ENCODE assay signal across 15 cellular contexts in genomic region chr4:144304025-144304424, GRCh38.
DNase-seq lines count a peak whose midpoint lies in the region; ATAC-seq and TF ChIP-seq lines count a peak whose summit lies in the region.
"Had no signal": no experiment of that assay in that cellular context is flagged by ENCODE, and none has a peak within 500 bp of the region (broad histone marks: within the 10 kb centered on the region; RNA-seq: fewer than 3 reads in every experiment).

No MANE protein-coding gene starts in this region.

- no peak for TF ChIP-seq RAD21 in SK-N-SH (IDR thresholded peaks at IDR 0.05; ENCODE audit: low read length)

- no peak for TF ChIP-seq EP300 in SK-N-SH (IDR thresholded peaks at IDR 0.05; ENCODE audit: borderline replicate concordance in 1 of 2, low read depth in 1 of 2, low read length in 1 of 2)

- H2AFZ ChIP-seq in SK-N-SH (ENCODE audit: low read depth) = peak overlapping the region; percentile 12; the same call in 1 of the 2 replicates

- H3K79me2 ChIP-seq in SK-N-SH (ENCODE audit: insufficient read depth) = no peaks in the 10 kb centered on the region

- no peak for TF ChIP-seq CTCF in SK-N-SH (IDR thresholded peaks at IDR 0.05)

- DNase-seq in SK-N-SH = no peak
- DNase-seq in NCI-H187 treated with DMSO at 0.1 percent for 48 hours (lab: John Stamatoyannopoulos, UW) = peak; percentile 28
- peak; percentile 75 to 94 for DNase-seq in SJCRH30
- DNase-seq in NCI-H82 (lab: John Stamatoyannopoulos, UW) = no peak
- DNase-seq: C1 segment of cervical spinal cord; Calu3; CD4-positive, alpha-beta memory T cell; COR-L47; DMS53; DMS79 treated with DMSO at 0.1 percent for 48 hours; GF-D8; H7; HCEC 1CT had no signal

- H3K36me3 ChIP-seq in SK-N-SH (replicated peaks in 1 of 2; ENCODE audit: control insufficient read depth in 1 of 2, insufficient read depth in 2 of 2, low read length in 1 of 2) = no peaks in the 10 kb centered on the region
- no peaks in the 10 kb centered on the region for H3K36me3 ChIP-seq in SJCRH30

- H4K20me1 ChIP-seq in SK-N-SH (ENCODE audit: insufficient read depth) = no peaks in the 10 kb centered on the region

- POLR2A ChIA-PET in SK-N-SH (lab: Yijun Ruan, JAX) = no interaction called here

- no peaks in the 10 kb centered on the region for H3K27me3 ChIP-seq in SK-N-SH (ENCODE audit: insufficient read depth)
- H3K27me3 ChIP-seq in SJCRH30 = no peaks in the 10 kb centered on the region

- H3K9me3 ChIP-seq in SK-N-SH (no peaks in the 10 kb centered on the region), SJCRH30 (replicated peaks) (0 out of 2 replicates have a peak, but pooled peaks cover 4% of the 10 kb centered on the region)

- peak overlapping the region; percentile 34; the same call in 1 of the 2 replicates for H3K4me2 ChIP-seq in SK-N-SH

- H3K4me3 ChIP-seq in SK-N-SH (ENCODE audit: low read depth in 2 of 2, low read length in 1 of 2) (no peak overlapping the region), SJCRH30 (no peak overlapping the region)

- H3K9ac ChIP-seq in SK-N-SH = no peak overlapping the region

- CTCF ChIA-PET in SK-N-SH (lab: Yijun Ruan, JAX) = interaction anchor here (0.6 to 1.4 kb wide), 2 partner anchors 11 to 308 kb away, joined by 3 to 4 read pairs; no protein-coding TSS in a partner anchor

- no peaks in the 10 kb centered on the region for H3K9me2 ChIP-seq in SK-N-SH

- H3K27ac ChIP-seq in SK-N-SH (ENCODE audit: low read depth in 2 of 2, low read length in 1 of 2) (no peak overlapping the region; a peak in 1 of 4 replicates), SJCRH30 (peak overlapping the region; percentile 95)

- H3F3A ChIP-seq in SK-N-SH (replicated peaks; ENCODE audit: insufficient read depth) = no peaks in the 10 kb centered on the region

- no peak for ATAC-seq in SK-N-SH treated with all-trans-retinoic acid at 6 μM for 48 hours
- no peak for ATAC-seq in HG02623 (IDR thresholded peaks at IDR 0.05; ENCODE audit: unreplicated experiment)

- H3K4me1 ChIP-seq in SK-N-SH (ENCODE audit: control insufficient read depth in 1 of 2, insufficient read depth in 2 of 2, low read depth in 1 of 2, low read length in 1 of 2) = no peaks in the 10 kb centered on the region
- peaks cover 71% of the 10 kb centered on the region for H3K4me1 ChIP-seq in SJCRH30

- 4% methylated on average over 2 of the region's 2 CpGs for WGBS in SK-N-SH (ENCODE audit: low lambda C conversion rate)

TF ChIP-seq in SK-N-SH, 30 proteins besides CTCF, POLR2A, EP300 and RAD21:
- TF ChIP-seq NFIC (IDR thresholded peaks at IDR 0.05; ENCODE audit: borderline replicate concordance) (no peak), JUND (IDR thresholded peaks at IDR 0.05) (no peak)

TF ChIP-seq in SK-N-SH treated with all-trans-retinoic acid at 6 μM for 48 hours, 23 proteins besides CTCF, POLR2A, EP300 and RAD21:
- TF ChIP-seq CSRNP3 (CRISPR knock-in tag; IDR thresholded peaks at IDR 0.05) = no peak
- TF ChIP-seq PPARA (CRISPR knock-in tag; IDR thresholded peaks at IDR 0.05; ENCODE audit: borderline replicate concordance) = no peak
- TF ChIP-seq RARB (CRISPR knock-in tag; IDR thresholded peaks at IDR 0.05) = no peak
- no peak for TF ChIP-seq ZC3H10 (CRISPR knock-in tag; IDR thresholded peaks at IDR 0.05)
- no peak for TF ChIP-seq OSR1 (CRISPR knock-in tag; IDR thresholded peaks at IDR 0.05)
- TF ChIP-seq TOX (CRISPR knock-in tag; IDR thresholded peaks at IDR 0.05; ENCODE audit: borderline replicate concordance) = no peak
- TF ChIP-seq ZNF565 (CRISPR knock-in tag; conservative IDR thresholded peaks at IDR 0.05; ENCODE audit: low read depth) = no peak
- no peak for TF ChIP-seq ARNTL (CRISPR knock-in tag; IDR thresholded peaks at IDR 0.05; ENCODE audit: borderline replicate concordance, low read depth)
- TF ChIP-seq PATZ1 (CRISPR knock-in tag; IDR thresholded peaks at IDR 0.05; ENCODE audit: borderline replicate concordance) = no peak
- no peak for TF ChIP-seq POU6F1 (CRISPR knock-in tag; IDR thresholded peaks at IDR 0.05; ENCODE audit: borderline replicate concordance, low read depth)
- no peak for TF ChIP-seq ISL1 (CRISPR knock-in tag; IDR thresholded peaks at IDR 0.05)
- no peak for TF ChIP-seq GLIS3 (CRISPR knock-in tag; IDR thresholded peaks at IDR 0.05)
- no peak for TF ChIP-seq TSHZ2 (CRISPR knock-in tag; IDR thresholded peaks at IDR 0.05)
- TF ChIP-seq CSDC2 (CRISPR knock-in tag; IDR thresholded peaks at IDR 0.05) = no peak
- TF ChIP-seq BACH2 (CRISPR knock-in tag; IDR thresholded peaks at IDR 0.05; ENCODE audit: borderline replicate concordance) = no peak
- no peak for TF ChIP-seq TCF4 (CRISPR knock-in tag; IDR thresholded peaks at IDR 0.05; ENCODE audit: borderline replicate concordance)
- TF ChIP-seq ZFP3 (CRISPR knock-in tag; IDR thresholded peaks at IDR 0.05) = no peak
TF ChIP-seq in SK-N-SH treated with all-trans-retinoic acid at 6 μM for 48 hours: peak in this region for 0.

Comparison
In these comparisons a context has a peak if more than half of its experiments do, and no peak if none do; other contexts are left out.
1. DNase-seq: peak in NCI-H187 treated with DMSO at 0.1 percent for 48 hours (single experiment) and SJCRH30 (2 of 2); none in SK-N-SH (single experiment) and NCI-H82 (single experiment).